8 cellular contexts compared by ENCODE assay signal in the genomic region with DNA sequence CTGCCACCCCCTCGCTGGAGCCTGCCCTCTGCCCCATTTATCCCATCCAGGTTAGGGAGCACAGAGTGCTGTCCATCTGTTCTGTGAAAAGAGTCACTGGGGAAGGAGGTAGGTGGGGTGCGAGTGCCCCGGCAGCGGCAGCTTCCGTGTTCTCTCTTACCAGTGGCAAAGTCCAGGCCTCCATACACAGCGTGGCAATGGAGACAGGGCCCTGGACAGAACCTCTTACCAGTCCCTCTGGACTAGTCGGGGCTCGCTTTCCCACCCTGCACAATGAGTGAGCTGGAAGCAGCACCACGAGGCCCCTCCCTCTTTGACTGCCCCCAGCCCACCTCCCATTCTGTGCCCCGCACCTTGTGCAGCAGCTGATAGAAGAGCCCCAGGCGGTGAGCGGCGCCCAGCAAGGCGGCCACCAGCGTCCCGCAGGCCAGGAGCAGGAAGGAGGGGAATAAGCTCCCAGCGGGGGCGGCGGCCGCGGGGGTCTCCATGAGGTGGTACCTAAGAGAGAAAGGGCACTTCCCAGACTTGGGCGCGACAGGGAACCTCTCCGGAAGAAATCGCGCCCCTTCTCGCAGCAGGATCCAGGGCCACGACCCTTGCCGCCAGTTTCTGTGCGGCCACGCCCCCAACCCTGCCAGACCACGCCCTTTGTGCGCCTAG. TPM values are rescaled to one million over a fixed set of nuclear protein-coding genes. Genes with fewer than 3 reads are reported as not detected.
A peak's percentile ranks its signal among the peaks of the same experiment; 100 is the strongest.
DNase-seq lines count a peak whose midpoint lies in the region; ATAC-seq, FAIRE-seq and TF ChIP-seq lines count a peak whose summit lies in the region.

No MANE protein-coding gene starts in this region.

- H3K27me3 Mint-ChIP-seq in naive thymus-derived CD8-positive, alpha-beta T cell, result peaks cover 0 to 4% (median 0%) of the 10 kb centered on the region in 5 donors

- peaks cover 10% of the 10 kb centered on the region for H3K79me2 ChIP-seq in endothelial cell of umbilical vein (ENCODE audit: control insufficient read depth, insufficient read depth, low read length)

- intact Hi-C loops in A673 (cut with micrococcal nuclease; ENCODE audit: unreplicated experiment), result no loop called here
- intact Hi-C loops in endothelial cell of umbilical vein (cut with micrococcal nuclease), result loop anchor here (1.0 kb wide), 2 partner anchors 17 to 26 kb away; a partner anchor contains a TSS

- BruUV-seq in A673 (replicated peaks; lab: Mats Ljungman, UMichigan) (no TSS peak), endothelial cell of umbilical vein (replicated peaks; lab: Mats Ljungman, UMichigan) (no TSS peak)

- peak; percentile 8 for FAIRE-seq in endothelial cell of umbilical vein (lab: Jason Lieb, UNC)

- DNase-seq in A673 (ENCODE audit: low spot score) (no peak), SJCRH30 (no peak), endothelial cell of umbilical vein (ENCODE audit: low read depth, low spot score) (no peak), NCI-H524 treated with DMSO at 0.1 percent for 48 hours (lab: John Stamatoyannopoulos, UW) (no peak)
- peak in 4 of 10 donors; percentile 24 to 82 (median 33) for DNase-seq in naive thymus-derived CD8-positive, alpha-beta T cell
- no peak for DNase-seq in stimulated activated CD4-positive, alpha-beta T cell treated with anti-CD3 and anti-CD28 coated beads, Interleukin-4, amount 100 ng/mL, for 24 hours

- H3K4me2 ChIP-seq in endothelial cell of umbilical vein (ENCODE audit: insufficient read depth, low read length), result peak overlapping the region; percentile 44

- dilution Hi-C loops in endothelial cell of umbilical vein (cut with MboI; ENCODE audit: extremely low pct_ligation_motif_present, low sequenced_read_pairs), result no loop called here

- H3K36me3 ChIP-seq in A673 (ENCODE audit: insufficient read depth, low read length, poor library complexity, severe bottlenecking), result peaks cover 27% of the 10 kb centered on the region
- peaks cover 17% of the 10 kb centered on the region for H3K36me3 ChIP-seq in SJCRH30
- H3K36me3 ChIP-seq in endothelial cell of umbilical vein (ENCODE audit: control insufficient read depth in 2 of 2, extremely low read depth in 1 of 2, insufficient read depth in 2 of 2, low read length in 2 of 2), result peaks cover 6 to 16% of the 10 kb centered on the region in 2 experiments

- H3K27me3 ChIP-seq in A673 (replicated peaks; ENCODE audit: insufficient read depth, low read depth, low read length, poor library complexity), result no peaks in the 10 kb centered on the region
- H3K27me3 ChIP-seq in SJCRH30, result no peaks in the 10 kb centered on the region
- H3K27me3 ChIP-seq in endothelial cell of umbilical vein (ENCODE audit: control insufficient read depth in 2 of 2, insufficient read depth in 2 of 2, low read length in 2 of 2), result no peaks in the 10 kb centered on the region

- peaks cover 0 to 25% (median 6%) of the 10 kb centered on the region in 3 donors for H3K36me3 Mint-ChIP-seq in naive thymus-derived CD8-positive, alpha-beta T cell

- no peaks in the 10 kb centered on the region for H4K20me1 ChIP-seq in endothelial cell of umbilical vein (replicated peaks; ENCODE audit: control insufficient read depth, extremely low read depth, insufficient read depth, low read length)

- H3K4me1 Mint-ChIP-seq in naive thymus-derived CD8-positive, alpha-beta T cell, result peaks cover 28 to 50% (median 43%) of the 10 kb centered on the region in 4 donors

- H3K9ac ChIP-seq in endothelial cell of umbilical vein (replicated peaks; ENCODE audit: extremely low read depth, insufficient read depth, low read length), result peak overlapping the region; percentile 72

- peak overlapping the region; percentile 85 for H2AFZ ChIP-seq in endothelial cell of umbilical vein (ENCODE audit: low read depth, low read length)

- H3K9me3 ChIP-seq in A673 (ENCODE audit: low read depth, low read length, poor library complexity, severe bottlenecking) (no peaks in the 10 kb centered on the region), SJCRH30 (replicated peaks) (no peaks in the 10 kb centered on the region), endothelial cell of umbilical vein (replicated peaks; ENCODE audit: control insufficient read depth, insufficient read depth, low read length) (no peaks in the 10 kb centered on the region)

- peak overlapping the region; percentile 88 for H3K4me3 ChIP-seq in A673 (ENCODE audit: low read depth, low read length, poor library complexity, severe bottlenecking)
- H3K4me3 ChIP-seq in SJCRH30, result peak overlapping the region; percentile 72
- H3K4me3 ChIP-seq in endothelial cell of umbilical vein (replicated peaks in 1 of 3; ENCODE audit: insufficient read depth in 1 of 3, low read depth in 1 of 3, low read length in 3 of 3), result peak overlapping the region; percentile 49 to 80 (median 55)

- H3K9me1 ChIP-seq in endothelial cell of umbilical vein (replicated peaks; ENCODE audit: control insufficient read depth, extremely low read depth, insufficient read depth, low read length), result no peaks in the 10 kb centered on the region

- ATAC-seq in GM19397 (IDR thresholded peaks at IDR 0.05; ENCODE audit: unreplicated experiment), result peak; percentile 2
- ATAC-seq in naive thymus-derived CD8-positive, alpha-beta T cell, result peak in 1 of 2 donors; percentile 1
- ATAC-seq in HG03095 (IDR thresholded peaks at IDR 0.05; ENCODE audit: unreplicated experiment), result no peak

- TF ChIP-seq POLR2A in endothelial cell of umbilical vein (IDR thresholded peaks at IDR 0.05; ENCODE audit: low read depth, low read length), result no peak

- CTCF ChIA-PET in A673 (lab: Charles Lee) (interaction anchor here (0.6 to 0.9 kb wide), 4 partner anchors 65 to 554 kb away, joined by 3 to 10 read pairs (median 4); no protein-coding TSS in a partner anchor), endothelial cell of umbilical vein (lab: Charles Lee) (interaction anchor here (0.9 to 3.9 kb wide), 9 partner anchors 13 to 51 kb away, joined by 3 to 30 read pairs (median 6); no protein-coding TSS in a partner anchor)

- POLR2A ChIA-PET in A673 (lab: Charles Lee; ENCODE audit: low non-redundant PET) (interaction anchor here (0.6 to 0.9 kb wide), 2 partner anchors 9 to 305 kb away, joined by 3 to 4 read pairs; no protein-coding TSS in a partner anchor), endothelial cell of umbilical vein (lab: Charles Lee) (interaction anchor here (0.6 to 1.3 kb wide), 2 partner anchors 13 to 1201 kb away, joined by 4 to 5 read pairs; no protein-coding TSS in a partner anchor)
- POLR2A ChIA-PET in naive thymus-derived CD8-positive, alpha-beta T cell (lab: Charles Lee), result interaction anchor here (1.3 to 3.0 kb wide), 4 partner anchors 16 to 254 kb away, joined by 3 to 12 read pairs (median 6); a partner anchor contains a TSS

- H3K4me3 Mint-ChIP-seq in naive thymus-derived CD8-positive, alpha-beta T cell, result peak overlapping the region; percentile 92 to 99 (median 96)

- H3K27ac ChIP-seq in A673 (ENCODE audit: low read depth, low read length, poor library complexity, severe bottlenecking), result peak overlapping the region; percentile 90
- H3K27ac ChIP-seq in SJCRH30, result peak overlapping the region; percentile 72
- peak overlapping the region; percentile 52 for H3K27ac ChIP-seq in endothelial cell of umbilical vein (ENCODE audit: insufficient read depth, low read depth, low read length)

- H3K9me3 Mint-ChIP-seq in naive thymus-derived CD8-positive, alpha-beta T cell, result no peaks in the 10 kb centered on the region

- H3K4me1 ChIP-seq in A673 (ENCODE audit: insufficient read depth, low read length, poor library complexity, severe bottlenecking), result peaks cover 10% of the 10 kb centered on the region
- H3K4me1 ChIP-seq in SJCRH30, result peaks cover 11% of the 10 kb centered on the region; the same call in 1 of the 2 replicates
- peaks cover 3% of the 10 kb centered on the region for H3K4me1 ChIP-seq in endothelial cell of umbilical vein (ENCODE audit: control insufficient read depth, extremely low read depth, insufficient read depth, low read length)

- TF ChIP-seq CTCF in A673 (conservative IDR thresholded peaks at IDR 0.05; ENCODE audit: low read depth, low read length) (no peak), endothelial cell of umbilical vein (IDR thresholded peaks at IDR 0.05; ENCODE audit: extremely low read depth in 1 of 2, insufficient read depth in 1 of 2, low read depth in 1 of 2, low read length in 2 of 2) (no peak)

- peak overlapping the region; percentile 92 to 99 (median 98) for H3K27ac Mint-ChIP-seq in naive thymus-derived CD8-positive, alpha-beta T cell

TF ChIP-seq in endothelial cell of umbilical vein, 7 proteins besides CTCF, POLR2A, EP300 and RAD21 (continues in another document):
- TF ChIP-seq EZH2 (IDR thresholded peaks at IDR 0.05; ENCODE audit: borderline replicate concordance, low read depth, low read length, severe bottlenecking) (no peak), FOS (IDR thresholded peaks at IDR 0.05; ENCODE audit: borderline replicate concordance, insufficient read depth, low read length) (no peak), POLR2AphosphoS5 (IDR thresholded peaks at IDR 0.05; ENCODE audit: insufficient read depth, low read depth, low read length) (no peak), JUN (IDR thresholded peaks at IDR 0.05; ENCODE audit: borderline replicate concordance, insufficient read depth, insufficient read length, low read depth) (no peak)

RNA-seq across cellular contexts. Expression of a gene that starts 17.5 kb away (rescaled TPM):
- total RNA-seq in A673 (2021), result 30.1 and 32.3 TPM in 2 replicates
- total RNA-seq in SJCRH30 (2014; rRNA removed; shearing (Covaris generic)), result 37.7 and 38.3 TPM in 2 replicates
- 35.3 and 38.2 TPM in 2 replicates for total RNA-seq in endothelial cell of umbilical vein
- 33.1 and 40.1 TPM in 2 replicates for polyA plus RNA-seq in endothelial cell of umbilical vein
- 16.2 and 20.1 TPM in 2 replicates for polyA plus RNA-seq in endothelial cell of umbilical vein (2011; cell fraction: cytosol; rRNA removed)
- 36.6 and 47.6 TPM in 2 replicates for polyA plus RNA-seq in endothelial cell of umbilical vein (2011; cell fraction: nucleus; rRNA removed)
- polyA plus RNA-seq in endothelial cell of umbilical vein (2012), result 14.9 and 17.7 TPM in 2 replicates
- 14.3 and 18.3 TPM in 2 replicates for polyA minus RNA-seq in endothelial cell of umbilical vein
- polyA minus RNA-seq in endothelial cell of umbilical vein (2011; cell fraction: cytosol; rRNA and poly(A)+ RNA removed), result 33.7 TPM
- 9.8 and 16.8 TPM in 2 replicates for polyA minus RNA-seq in endothelial cell of umbilical vein (2011; cell fraction: nucleus; rRNA and poly(A)+ RNA removed)
- total RNA-seq in naive thymus-derived CD8-positive, alpha-beta T cell, result under 1 TPM; 0.22 to 0.60 TPM
- polyA plus RNA-seq in naive thymus-derived CD8-positive, alpha-beta T cell, result under 1 TPM; 0.16 to 0.73 (median 0.26) TPM

RNA-seq across cellular contexts. Expression of a gene that starts 42.7 kb away (rescaled TPM):
- total RNA-seq in A673 (2021) (not detected in 2 replicates), endothelial cell of umbilical vein (not detected in 2 replicates)
- not detected in 2 replicates for total RNA-seq in SJCRH30 (2014; rRNA removed; shearing (Covaris generic))
- not detected in 2 replicates for polyA plus RNA-seq in endothelial cell of umbilical vein
- polyA plus RNA-seq in endothelial cell of umbilical vein (2011; cell fraction: cytosol; rRNA removed), result not detected in 2 replicates
- not detected in 2 replicates for polyA plus RNA-seq in endothelial cell of umbilical vein (2011; cell fraction: nucleus; rRNA removed)
- polyA plus RNA-seq in endothelial cell of umbilical vein (2012), result not detected in 2 replicates
- polyA minus RNA-seq in endothelial cell of umbilical vein, result not detected in 2 replicates
- polyA minus RNA-seq in endothelial cell of umbilical vein (2011; cell fraction: cytosol; rRNA and poly(A)+ RNA removed), result not detected
- polyA minus RNA-seq in endothelial cell of umbilical vein (2011; cell fraction: nucleus; rRNA and poly(A)+ RNA removed), result not detected in 2 replicates
- not detected for total RNA-seq in naive thymus-derived CD8-positive, alpha-beta T cell
- not detected for polyA plus RNA-seq in naive thymus-derived CD8-positive, alpha-beta T cell

Comparison
In these comparisons a context has a peak if more than half of its experiments do, and no peak if none do; other contexts are left out.
1. RNA of a gene that starts 17.5 kb away (total RNA-seq): 37.7 to 38.3 TPM in SJCRH30, 35.3 to 38.2 TPM in endothelial cell of umbilical vein and 30.1 to 32.3 TPM in A673; 0.22 to 0.60 TPM in naive thymus-derived CD8-positive, alpha-beta T cell; every median in the first group is over 10 times any median in the second.
2. Peak in every context shown above with its lines, with median percentiles within 50 percentile points of each other: H3K27ac ChIP-seq and H3K4me3 ChIP-seq.